ENCODE assay signal across 8 cellular contexts in genomic region chr1:84442256-84442655, GRCh38. TPM values are rescaled to one million over a fixed set of nuclear protein-coding genes. Genes with fewer than 3 reads are reported as not detected.
A peak's percentile ranks its signal among the peaks of the same experiment; 100 is the strongest.
DNase-seq lines count a peak whose midpoint lies in the region; ATAC-seq and TF ChIP-seq lines count a peak whose summit lies in the region.

No MANE protein-coding gene starts in this region.

- no peak overlapping the region for H3K4me3 ChIP-seq in BE2C (ENCODE audit: low read depth, low read length)

- intact Hi-C loops in left ventricle myocardium superior (cut with micrococcal nuclease), result loop anchor here (10.0 kb wide), 1 partner anchor 163 kb away; no protein-coding TSS in a partner anchor
- intact Hi-C loops in posterior cingulate gyrus (cut with DNase I), result loop anchor here (2.0 kb wide), 2 partner anchors 179 to 311 kb away; no protein-coding TSS in a partner anchor

- peak; percentile 31; the same call in 1 of the 2 replicates for TF ChIP-seq CTCF in BE2C (IDR thresholded peaks at IDR 0.05; ENCODE audit: low read depth, low read length)

- no peaks in the 10 kb centered on the region for H3K4me1 ChIP-seq in BE2C

- H3K36me3 Mint-ChIP-seq in activated naive CD8-positive, alpha-beta T cell treated with anti-CD3 and anti-CD28 coated beads, Interleukin-2, amount 50 U/mL, for 24 hours (ENCODE audit: low read depth), result peaks cover 1% of the 10 kb centered on the region

- peaks cover 3% of the 10 kb centered on the region for H3K9me3 Mint-ChIP-seq in activated naive CD8-positive, alpha-beta T cell treated with anti-CD3 and anti-CD28 coated beads, Interleukin-2, amount 50 U/mL, for 24 hours

- no peak overlapping the region for H3K4me3 Mint-ChIP-seq in activated naive CD8-positive, alpha-beta T cell treated with anti-CD3 and anti-CD28 coated beads, Interleukin-2, amount 50 U/mL, for 24 hours

- H3K9me3 ChIP-seq in BE2C, result no peaks in the 10 kb centered on the region

- ATAC-seq in GM18505 (IDR thresholded peaks at IDR 0.05; ENCODE audit: unreplicated experiment), result peak; percentile 93
- peak; percentile 97 for ATAC-seq in HG02852 (IDR thresholded peaks at IDR 0.05; ENCODE audit: unreplicated experiment)
- ATAC-seq in activated naive CD8-positive, alpha-beta T cell treated with anti-CD3 and anti-CD28 coated beads, Interleukin-2, amount 50 U/mL, for 24 hours, result peak; percentile 97
- ATAC-seq in left ventricle myocardium superior, result peak; percentile 76

- H3K27me3 Mint-ChIP-seq in activated naive CD8-positive, alpha-beta T cell treated with anti-CD3 and anti-CD28 coated beads, Interleukin-2, amount 50 U/mL, for 24 hours, result peaks cover 2% of the 10 kb centered on the region

- peak overlapping the region; percentile 68 for H3K27ac Mint-ChIP-seq in activated naive CD8-positive, alpha-beta T cell treated with anti-CD3 and anti-CD28 coated beads, Interleukin-2, amount 50 U/mL, for 24 hours

- no peaks in the 10 kb centered on the region for H3K27me3 ChIP-seq in BE2C

- no peak for DNase-seq in BE2C
- peak; percentile 11 for DNase-seq in NCI-H2107 (lab: John Stamatoyannopoulos, UW)
- no peak for DNase-seq in activated naive CD8-positive, alpha-beta T cell treated with anti-CD3 and anti-CD28 coated beads, Interleukin-2, amount 50 U/mL, for 24 hours
- DNase-seq in left ventricle myocardium superior, result no peak
- DNase-seq in stromal cell of bone marrow (ENCODE audit: low read depth), result peak; percentile 85
- no peak for DNase-seq in posterior cingulate gyrus

- H3K36me3 ChIP-seq in BE2C, result no peaks in the 10 kb centered on the region

- H3K4me1 Mint-ChIP-seq in activated naive CD8-positive, alpha-beta T cell treated with anti-CD3 and anti-CD28 coated beads, Interleukin-2, amount 50 U/mL, for 24 hours, result peaks cover 14% of the 10 kb centered on the region

- TF ChIP-seq POLR2A in GM18505 (IDR thresholded peaks at IDR 0.05; ENCODE audit: borderline replicate concordance, extremely low read depth, insufficient read depth, insufficient read length), result no peak

RNA-seq across cellular contexts. Expression of gene RPF1, which starts 36.8 kb away (rescaled TPM):
- polyA plus RNA-seq in BE2C (2012; ENCODE audit: insufficient read depth, insufficient read length, low read depth), result 49.7 TPM
- total RNA-seq in left ventricle myocardium superior, result 35.9 TPM

RNA-seq across cellular contexts. Expression of gene DNASE2B, which starts 44.0 kb away (rescaled TPM):
- not detected for polyA plus RNA-seq in BE2C (2012; ENCODE audit: insufficient read depth, insufficient read length, low read depth)
- not detected for total RNA-seq in left ventricle myocardium superior

Comparison
In these comparisons a context has a peak if more than half of its experiments do, and no peak if none do; other contexts are left out.
1. DNase-seq: peak in NCI-H2107 (single experiment) and stromal cell of bone marrow (single experiment); none in BE2C (single experiment), activated naive CD8-positive, alpha-beta T cell treated with anti-CD3 and anti-CD28 coated beads, Interleukin-2, amount 50 U/mL, for 24 hours (single experiment), left ventricle myocardium superior (single experiment) and posterior cingulate gyrus (0 of 10).
2. Peak in every context shown above with its lines, with median percentiles within 50 percentile points of each other: ATAC-seq.